In the genomic region with DNA sequence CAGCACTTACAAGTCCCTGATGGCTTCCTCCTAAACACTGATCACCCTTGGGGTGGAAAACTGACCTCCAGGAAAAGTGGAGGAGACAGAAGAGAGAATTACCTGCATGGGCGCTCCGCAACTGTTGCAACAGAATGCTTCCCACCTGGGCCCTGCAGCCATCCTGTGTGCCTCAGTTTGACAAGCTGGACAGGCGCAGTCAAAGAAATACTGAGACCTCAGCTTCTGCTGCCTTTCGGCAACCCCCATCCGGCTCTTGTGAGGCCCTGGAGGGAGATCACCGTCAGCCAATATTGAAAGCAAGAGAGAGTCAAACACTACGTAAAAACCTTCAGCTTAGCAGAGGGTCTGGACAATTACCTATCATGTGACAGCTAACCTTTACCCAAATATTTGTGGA, we compare ENCODE assay signal across 14 cellular contexts. TPM values are rescaled to one million over a fixed set of nuclear protein-coding genes. Genes with fewer than 3 reads are reported as not detected.
DNase-seq lines count a peak whose midpoint lies in the region; ATAC-seq and TF ChIP-seq lines count a peak whose summit lies in the region.
"Had no signal": no experiment of that assay in that cellular context is flagged by ENCODE, and none has a peak within 500 bp of the region (broad histone marks: within the 10 kb centered on the region; RNA-seq: fewer than 3 reads in every experiment).

No MANE protein-coding gene starts in this region.

- H3K4me1 ChIP-seq in heart left ventricle (peaks cover 5 to 66% (median 51%) of the 10 kb centered on the region in 12 donors), right atrium auricular region (peaks cover 0 to 59% of the 10 kb centered on the region in 2 donors), psoas muscle (peaks cover 65% of the 10 kb centered on the region), upper lobe of right lung (peaks cover 53% of the 10 kb centered on the region)

- H3K9me3 ChIP-seq in heart left ventricle (no peaks in the 10 kb centered on the region), right atrium auricular region (no peaks in the 10 kb centered on the region), psoas muscle (no peaks in the 10 kb centered on the region), upper lobe of right lung (no peaks in the 10 kb centered on the region)

- H3K4me3 ChIP-seq in heart left ventricle: no peak overlapping the region
- H3K4me3 ChIP-seq in right atrium auricular region: no peak overlapping the region
- no peak overlapping the region for H3K4me3 ChIP-seq in psoas muscle
- H3K4me3 ChIP-seq in upper lobe of right lung: no peak overlapping the region

- no peak for TF ChIP-seq POLR2A in heart left ventricle (IDR thresholded peaks at IDR 0.05)

- H3K36me3 ChIP-seq in heart left ventricle: peaks cover 0 to 9% (median 3%) of the 10 kb centered on the region in 9 donors
- H3K36me3 ChIP-seq in right atrium auricular region: no peaks in the 10 kb centered on the region
- no peaks in the 10 kb centered on the region for H3K36me3 ChIP-seq in psoas muscle (ENCODE audit: insufficient read depth in 1 of 2, low read depth in 1 of 2)
- peaks cover 11% of the 10 kb centered on the region for H3K36me3 ChIP-seq in upper lobe of right lung

- H3K27ac ChIP-seq in heart left ventricle (peak overlapping the region; percentile 39 to 92 (median 79)), right atrium auricular region (peak overlapping the region; percentile 77 to 95), psoas muscle (peak overlapping the region; percentile 99), upper lobe of right lung (peak overlapping the region; percentile 75)

- TF ChIP-seq CTCF in heart left ventricle (IDR thresholded peaks at IDR 0.05): no peak
- no peak for TF ChIP-seq CTCF in right atrium auricular region (IDR thresholded peaks at IDR 0.05)
- TF ChIP-seq CTCF in psoas muscle (IDR thresholded peaks at IDR 0.05): no peak
- TF ChIP-seq CTCF in upper lobe of right lung (IDR thresholded peaks at IDR 0.05): no peak

- ATAC-seq in heart left ventricle: no peak
- ATAC-seq in Right ventricle myocardium inferior: no peak
- no peak for ATAC-seq in psoas muscle
- ATAC-seq in upper lobe of right lung: no peak
- ATAC-seq in left lobe of liver: no peak
- no peak for ATAC-seq in GM18868 (IDR thresholded peaks at IDR 0.05; ENCODE audit: unreplicated experiment)
- ATAC-seq: activated T-helper 17 cell treated with anti-CD3 and anti-CD28 coated beads, Interleukin-2, amount 50 U/mL, for 72 hours had no signal

- H3K27me3 ChIP-seq in heart left ventricle: no peaks in the 10 kb centered on the region
- no peaks in the 10 kb centered on the region for H3K27me3 ChIP-seq in right atrium auricular region
- H3K27me3 ChIP-seq in psoas muscle (ENCODE audit: insufficient read depth in 3 of 3, low read length in 2 of 3): no peaks in the 10 kb centered on the region
- no peaks in the 10 kb centered on the region for H3K27me3 ChIP-seq in upper lobe of right lung

- intact Hi-C loops in heart left ventricle (cut with DNase I): loop anchor here in 6 of 10 donors (5.0 to 10.0 kb wide), 3 partner anchors 112 to 122 kb away; no protein-coding TSS in a partner anchor
- intact Hi-C loops in Right ventricle myocardium inferior (cut with DNase I): loop anchor here (5.0 kb wide), 1 partner anchor 119 kb away; no protein-coding TSS in a partner anchor
- intact Hi-C loops in psoas muscle (cut with DNase I): loop anchor here (5.0 to 10.0 kb wide), 3 partner anchors 78 to 119 kb away; no protein-coding TSS in a partner anchor
- intact Hi-C loops in upper lobe of right lung (cut with DNase I): loop anchor here (10.0 kb wide), 2 partner anchors 72 to 112 kb away; partner anchors contain the start of gene TLCD2

- DNase-seq in heart left ventricle (peak in 1 of 5 donors; percentile 15), Right ventricle myocardium inferior (ENCODE audit: missing footprints) (no peak), right atrium auricular region (ENCODE audit: low spot score) (no peak), psoas muscle (peak; percentile 12 to 32), upper lobe of right lung (no peak), HT-29 (ENCODE audit: low spot score) (no peak), left lobe of liver (ENCODE audit: low spot score) (no peak)
- DNase-seq: activated CD4-positive, alpha-beta memory T cell treated with anti-CD3 and anti-CD28 coated beads for 36 hours; endodermal cell; NCI-H1694 treated with DMSO at 0.1 percent for 48 hours; NCI-H524 treated with DMSO at 0.1 percent for 48 hours; stimulated activated CD4-positive, alpha-beta T cell treated with anti-CD3 and anti-CD28 coated beads, Interleukin-1b, Interleukin-23, amount 100 ng/mL, for 48 hours had no signal

- 79 to 87% (median 84%) methylated on average over 7 of the region's 7 CpGs for WGBS in heart left ventricle, 4 donors
- WGBS in psoas muscle, 3 donors: 57 to 71% (median 63%) methylated on average over 7 of the region's 7 CpGs

RNA-seq across cellular contexts. Expression of gene SERPINF1, which starts 24.8 kb away (rescaled TPM):
- total RNA-seq in heart left ventricle: 100 to 1,000 TPM in 5 of 9 donors, 10 to 100 TPM in 4; 67.5 to 460 (median 103) TPM
- polyA plus RNA-seq in heart left ventricle: 100 to 1,000 TPM; 101 to 125 TPM
- total RNA-seq in Right ventricle myocardium inferior: 198 TPM
- 100 to 1,000 TPM; 348 to 498 TPM for total RNA-seq in right atrium auricular region
- total RNA-seq in psoas muscle: 100 to 1,000 TPM; 300 to 485 (median 454) TPM
- 100 to 1,000 TPM; 236 to 500 (median 365) TPM for polyA plus RNA-seq in psoas muscle
- 119 TPM for total RNA-seq in upper lobe of right lung
- 1.1 and 5.0 TPM in 2 replicates for total RNA-seq in HT-29 (2014; rRNA removed; shearing (Covaris generic))
- total RNA-seq in left lobe of liver: 1,041 TPM
- total RNA-seq: activated T-helper 17 cell treated with anti-CD3 and anti-CD28 coated beads, Interleukin-2, amount 50 U/mL, for 72 hours had no signal

RNA-seq across cellular contexts. Expression of gene SMYD4, which starts 43.0 kb away (rescaled TPM):
- total RNA-seq in heart left ventricle (10 to 100 TPM in 3 of 9 donors, 1 to 10 TPM in 6; 5.2 to 15.9 (median 8.3) TPM), Right ventricle myocardium inferior (9.9 TPM), right atrium auricular region (1 to 10 TPM; 6.2 to 7.1 TPM), psoas muscle (10 to 100 TPM in 2 of 4 donors, 1 to 10 TPM in 2; 8.8 to 18.0 (median 12.7) TPM), upper lobe of right lung (17.8 TPM), left lobe of liver (6.4 TPM)
- polyA plus RNA-seq in heart left ventricle (1 to 10 TPM; 5.6 to 6.5 TPM), psoas muscle (10 to 100 TPM in 1 of 3 donors, 1 to 10 TPM in 2; 8.0 to 22.4 (median 8.4) TPM)
- 5.9 and 7.5 TPM in 2 replicates for total RNA-seq in HT-29 (2014; rRNA removed; shearing (Covaris generic))

RNA-seq across cellular contexts. Expression of gene RPA1, which starts 43.1 kb away (rescaled TPM):
- total RNA-seq in heart left ventricle (10 to 100 TPM; 20.1 to 87.4 (median 64.6) TPM), Right ventricle myocardium inferior (56.3 TPM), right atrium auricular region (10 to 100 TPM; 20.9 to 26.9 TPM), psoas muscle (10 to 100 TPM; 52.6 to 82.1 (median 75.2) TPM), upper lobe of right lung (56.7 TPM), left lobe of liver (33.3 TPM)
- polyA plus RNA-seq in heart left ventricle (10 to 100 TPM; 10.4 to 35.0 TPM), psoas muscle (10 to 100 TPM; 22.1 to 49.8 (median 22.7) TPM)
- 32.4 and 52.5 TPM in 2 replicates for total RNA-seq in HT-29 (2014; rRNA removed; shearing (Covaris generic))

RNA-seq across cellular contexts. Expression of gene SERPINF2, which starts 44.0 kb away (rescaled TPM):
- total RNA-seq in heart left ventricle (1 to 10 TPM in 2 of 9 donors, under 1 TPM in 6, not detected in 1; 0.25 to 1.8 (median 0.77) TPM), Right ventricle myocardium inferior (0.73 TPM), right atrium auricular region (1 to 10 TPM; 1.0 to 1.5 TPM), psoas muscle (1 to 10 TPM in 2 of 4 donors, under 1 TPM in 2; 0.74 to 4.0 (median 2.2) TPM), upper lobe of right lung (21.6 TPM), left lobe of liver (1,138 TPM)
- polyA plus RNA-seq in heart left ventricle (1 to 10 TPM in 1 of 2 donors, under 1 TPM in 1; 0.65 to 1.4 TPM), psoas muscle (1 to 10 TPM; 2.4 to 3.9 (median 3.7) TPM)
- total RNA-seq in HT-29 (2014; rRNA removed; shearing (Covaris generic)): 9.8 and 10.9 TPM in 2 replicates
- total RNA-seq: activated CD4-positive, alpha-beta memory T cell treated with anti-CD3 and anti-CD28 coated beads for 36 hours had no signal

Comparison
In these comparisons a context has a peak if more than half of its experiments do, and no peak if none do; other contexts are left out.
1. DNase-seq: peak in psoas muscle (2 of 2); none in Right ventricle myocardium inferior (single experiment), right atrium auricular region (single experiment), upper lobe of right lung (single experiment), HT-29 (single experiment) and left lobe of liver (single experiment).
2. RNA of gene SERPINF1, which starts 24.8 kb away (total RNA-seq): 1,041 TPM in left lobe of liver (single experiment), 348 to 498 TPM in right atrium auricular region, 300 to 485 TPM in psoas muscle, 198 TPM in Right ventricle myocardium inferior (single experiment), 119 TPM in upper lobe of right lung (single experiment) and 67.5 to 460 TPM in heart left ventricle; 1.1 to 5.0 TPM in HT-29; every median in the first group is over 10 times any median in the second.
3. Peak in every context shown above with its lines, with median percentiles within 50 percentile points of each other: H3K27ac ChIP-seq.